Comparison of ENCODE assay signal across 17 cellular contexts in the genomic region with DNA sequence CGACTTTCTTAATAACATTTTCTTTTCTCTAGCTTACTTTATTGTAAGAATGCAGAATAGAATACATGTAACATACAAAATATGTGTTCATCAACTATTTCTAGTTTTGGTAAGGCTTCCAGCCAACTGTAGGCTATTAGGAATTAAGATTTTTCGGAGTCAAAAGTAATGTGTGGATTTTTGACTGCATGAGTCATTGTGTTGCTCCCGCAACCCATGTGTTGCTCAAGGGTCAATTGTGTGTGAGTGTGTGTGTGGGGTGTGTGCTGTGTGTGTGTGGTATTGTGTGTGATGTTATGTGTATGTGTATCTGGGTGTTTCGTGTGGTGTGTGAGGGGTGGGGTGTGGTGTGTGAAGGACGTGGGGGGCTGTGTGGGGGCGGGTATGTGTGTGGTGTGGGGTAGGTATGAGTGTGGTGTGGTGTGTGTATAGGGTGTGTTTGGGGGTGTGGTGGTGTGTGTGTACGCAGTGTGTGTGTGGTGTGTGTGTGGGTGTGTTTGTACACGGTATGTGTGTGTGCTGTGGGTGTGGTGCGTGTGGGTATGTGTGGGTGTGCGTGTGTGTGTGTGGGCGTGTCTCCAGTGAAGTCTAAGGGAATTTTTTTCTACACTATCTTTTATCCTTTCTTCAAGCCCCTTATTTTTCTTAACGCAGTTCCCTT.
DNase-seq lines count a peak whose midpoint lies in the region; FAIRE-seq and TF ChIP-seq lines count a peak whose summit lies in the region.
"Had no signal": no experiment of that assay in that cellular context is flagged by ENCODE, and none has a peak within 500 bp of the region (broad histone marks: within the 10 kb centered on the region; RNA-seq: fewer than 3 reads in every experiment).

No MANE protein-coding gene starts in this region.

- DNase-seq in AG09309 (ENCODE audit: low read depth) = peak; percentile 37
- DNase-seq in H9 = no peak
- no peak for DNase-seq in chondrocyte (ENCODE audit: low spot score)
- DNase-seq in nephron progenitor cell = no peak
- DNase-seq in activated CD4-positive, alpha-beta T cell treated with anti-CD3 and anti-CD28 coated beads, Interleukin-2, amount 10 ng/mL, durations not matched to agents 7 days and 5 days = no peak
- no peak for DNase-seq in type B pancreatic cell (ENCODE audit: extremely low spot score, unreplicated experiment)
- no peak for DNase-seq in COR-L47 (lab: John Stamatoyannopoulos, UW)
- DNase-seq in D721Med (ENCODE audit: insufficient read length, low spot score) = no peak
- DNase-seq: activated T-cell treated with anti-CD3 and anti-CD28 coated beads for 4 hours, adrenal gland, colonic mucosa, NCI-H1417, NCI-H2227 treated with DMSO at 0.1 percent for 48 hours, SHP77, testis had no signal

- no peak overlapping the region for H4K5ac ChIP-seq in H9 (ENCODE audit: insufficient read length, low read depth, low read length)

- no peak overlapping the region for H2AFZ ChIP-seq in H9 (ENCODE audit: low read length)

- H3K36me3 Mint-ChIP-seq in H9 (ENCODE audit: insufficient read depth in 1 of 3, low read depth in 3 of 3) (peaks cover 10 to 24% (median 12%) of the 10 kb centered on the region in 3 experiments), chondrocyte (ENCODE audit: low read depth) (peaks cover 32% of the 10 kb centered on the region), nephron progenitor cell (ENCODE audit: low read depth) (peaks cover 57% of the 10 kb centered on the region), type B pancreatic cell (peaks cover 39% of the 10 kb centered on the region)
- H3K36me3 Mint-ChIP-seq in activated CD4-positive, alpha-beta T cell treated with anti-CD3 and anti-CD28 coated beads, Interleukin-2, amount 10 ng/mL, durations not matched to agents 7 days and 5 days (ENCODE audit: low read depth) = peaks cover 11% of the 10 kb centered on the region

- H2BK5ac ChIP-seq in H9 (ENCODE audit: insufficient read length, low read length) = no peak overlapping the region

- H3K4me3 Mint-ChIP-seq in H9 = no peak overlapping the region
- H3K4me3 Mint-ChIP-seq in chondrocyte (ENCODE audit: unreplicated experiment) = no peak overlapping the region
- H3K4me3 Mint-ChIP-seq in nephron progenitor cell = no peak overlapping the region
- no peak overlapping the region for H3K4me3 Mint-ChIP-seq in activated CD4-positive, alpha-beta T cell treated with anti-CD3 and anti-CD28 coated beads, Interleukin-2, amount 10 ng/mL, durations not matched to agents 7 days and 5 days
- H3K4me3 Mint-ChIP-seq in type B pancreatic cell = no peak overlapping the region

- no peak overlapping the region for H4K91ac ChIP-seq in H9 (ENCODE audit: insufficient read length, low read depth, low read length)

- H3K27ac ChIP-seq in H9 (ENCODE audit: insufficient read length, low read depth, low read length) = no peak overlapping the region
- H3K27ac ChIP-seq: adrenal gland, BLaER1, colonic mucosa, epithelial cell of prostate, testis had no signal

- no peak overlapping the region for H4K8ac ChIP-seq in H9 (replicated peaks; ENCODE audit: insufficient read length, low read depth, low read length)

- H2AK5ac ChIP-seq in H9 (ENCODE audit: insufficient read length, low read length) = no peak overlapping the region

- peak overlapping the region; percentile 76 for H3K18ac ChIP-seq in H9 (ENCODE audit: insufficient read length, low read depth, low read length)

- CTCF ChIA-PET in activated CD4-positive, alpha-beta T cell treated with anti-CD3 and anti-CD28 coated beads, Interleukin-2, amount 10 ng/mL, durations not matched to agents 7 days and 5 days (lab: Charles Lee) = no interaction called here

- no peak overlapping the region for H3K4me2 ChIP-seq in H9 (ENCODE audit: insufficient read depth, insufficient read length, low read length)
- H3K4me2 ChIP-seq: BLaER1 had no signal

- H3K27me3 Mint-ChIP-seq in H9 (ENCODE audit: low read depth) (no peaks in the 10 kb centered on the region), chondrocyte (ENCODE audit: low read depth) (no peaks in the 10 kb centered on the region), nephron progenitor cell (ENCODE audit: low read depth, poor library complexity) (no peaks in the 10 kb centered on the region), type B pancreatic cell (no peaks in the 10 kb centered on the region)
- H3K27me3 Mint-ChIP-seq in activated CD4-positive, alpha-beta T cell treated with anti-CD3 and anti-CD28 coated beads, Interleukin-2, amount 10 ng/mL, durations not matched to agents 7 days and 5 days = no peaks in the 10 kb centered on the region

- H3K27ac Mint-ChIP-seq in H9 = no peak overlapping the region; a peak in 1 of 7 replicates
- H3K27ac Mint-ChIP-seq in chondrocyte (ENCODE audit: unreplicated experiment) = peak overlapping the region; percentile 75
- H3K27ac Mint-ChIP-seq in nephron progenitor cell = peak overlapping the region; percentile 79
- H3K27ac Mint-ChIP-seq in activated CD4-positive, alpha-beta T cell treated with anti-CD3 and anti-CD28 coated beads, Interleukin-2, amount 10 ng/mL, durations not matched to agents 7 days and 5 days = no peak overlapping the region
- H3K27ac Mint-ChIP-seq in type B pancreatic cell = no peak overlapping the region

- peaks cover 5 to 6% of the 10 kb centered on the region in 2 experiments; a peak in 3 of 4 replicates for H3K4me1 Mint-ChIP-seq in H9
- peaks cover 14% of the 10 kb centered on the region for H3K4me1 Mint-ChIP-seq in chondrocyte (ENCODE audit: low read depth)
- H3K4me1 Mint-ChIP-seq in nephron progenitor cell = no peaks in the 10 kb centered on the region
- H3K4me1 Mint-ChIP-seq in activated CD4-positive, alpha-beta T cell treated with anti-CD3 and anti-CD28 coated beads, Interleukin-2, amount 10 ng/mL, durations not matched to agents 7 days and 5 days = no peaks in the 10 kb centered on the region
- H3K4me1 Mint-ChIP-seq in type B pancreatic cell (ENCODE audit: unreplicated experiment) = no peaks in the 10 kb centered on the region

- POLR2A ChIA-PET in activated CD4-positive, alpha-beta T cell treated with anti-CD3 and anti-CD28 coated beads, Interleukin-2, amount 10 ng/mL, durations not matched to agents 7 days and 5 days (lab: Charles Lee) = no interaction called here

- no peak overlapping the region for H3K14ac ChIP-seq in H9 (ENCODE audit: insufficient read depth, low read length)

- no peaks in the 10 kb centered on the region for H4K20me1 ChIP-seq in H9 (ENCODE audit: control insufficient read depth, insufficient read depth, insufficient read length)
- H4K20me1 ChIP-seq: BLaER1 had no signal

- no peak overlapping the region for H3K4me3 ChIP-seq in AG09309 (ENCODE audit: control insufficient read depth, low read depth, low read length)
- H3K4me3 ChIP-seq: adrenal gland, BLaER1, colonic mucosa, testis had no signal

- H2BK15ac ChIP-seq in H9 (ENCODE audit: low read depth, low read length) = no peak overlapping the region

- no peaks in the 10 kb centered on the region for H3K23me2 ChIP-seq in H9 (ENCODE audit: insufficient read length, low read depth, low read length, poor library complexity, severe bottlenecking)

- H3T11ph ChIP-seq in H9 (ENCODE audit: low read length) = no peak overlapping the region

- no peaks in the 10 kb centered on the region for H3K27me3 ChIP-seq in H9 (ENCODE audit: insufficient read depth, low read length)
- H3K27me3 ChIP-seq: adrenal gland, BLaER1, colonic mucosa, testis had no signal

- H3K79me1 ChIP-seq in H9 (ENCODE audit: insufficient read depth, low read depth, low read length, poor library complexity, severe bottlenecking) = no peaks in the 10 kb centered on the region

- no peaks in the 10 kb centered on the region for H3K4me1 ChIP-seq in H9 (ENCODE audit: insufficient read depth, low read length)
- H3K4me1 ChIP-seq: adrenal gland, colonic mucosa, testis had no signal

- H2BK20ac ChIP-seq in H9 (ENCODE audit: low read depth, low read length, poor library complexity, severe bottlenecking) = no peak overlapping the region

- H3K4ac ChIP-seq in H9 (ENCODE audit: low read depth, low read length) = no peak overlapping the region

- H2BK120ac ChIP-seq in H9 (ENCODE audit: low read depth, low read length, poor library complexity, severe bottlenecking) = no peak overlapping the region

- no peak overlapping the region for H3K9ac ChIP-seq in H9 (ENCODE audit: extremely low read depth, insufficient read length, low read length)
- H3K9ac ChIP-seq: BLaER1 had no signal

- FAIRE-seq in D721Med (lab: Jason Lieb, UNC) = no peak

- no peaks in the 10 kb centered on the region for H3K9me3 ChIP-seq in H9 (ENCODE audit: control insufficient read depth, low read depth, low read length)
- H3K9me3 ChIP-seq: adrenal gland, BLaER1, colonic mucosa, testis had no signal

- no peaks in the 10 kb centered on the region for H3K79me2 ChIP-seq in H9 (ENCODE audit: insufficient read depth, low read length)

- H3K56ac ChIP-seq in H9 (ENCODE audit: insufficient read length, low read depth, low read length) = no peak overlapping the region

- H2BK12ac ChIP-seq in H9 (ENCODE audit: insufficient read length, low read depth, low read length) = no peak overlapping the region

- TF ChIP-seq CTCF in AG09309 (IDR thresholded peaks at IDR 0.05; ENCODE audit: control insufficient read depth, insufficient read depth, low read depth, low read length, missing control alignments) (no peak), H9 (conservative IDR thresholded peaks at IDR 0.05) (no peak), chondrocyte (IDR thresholded peaks at IDR 0.05) (no peak), nephron progenitor cell (IDR thresholded peaks at IDR 0.05) (no peak), type B pancreatic cell (conservative IDR thresholded peaks at IDR 0.05) (no peak), D721Med (IDR thresholded peaks at IDR 0.05; ENCODE audit: insufficient read depth, missing control alignments) (no peak)

- H3K23ac ChIP-seq in H9 (ENCODE audit: insufficient read length, low read depth, low read length) = no peak overlapping the region

- no CpG with 5 or more reads among the region's 12 CpGs for WGBS in H9 (ENCODE audit: extremely low coverage, insufficient read length, low lambda C conversion rate)

- H3K9me3 Mint-ChIP-seq in H9 = no peaks in the 10 kb centered on the region; a peak in 1 of 5 replicates
- no peaks in the 10 kb centered on the region for H3K9me3 Mint-ChIP-seq in chondrocyte (ENCODE audit: low read depth)
- peaks cover 4% of the 10 kb centered on the region for H3K9me3 Mint-ChIP-seq in nephron progenitor cell
- no peaks in the 10 kb centered on the region for H3K9me3 Mint-ChIP-seq in activated CD4-positive, alpha-beta T cell treated with anti-CD3 and anti-CD28 coated beads, Interleukin-2, amount 10 ng/mL, durations not matched to agents 7 days and 5 days
- no peaks in the 10 kb centered on the region for H3K9me3 Mint-ChIP-seq in type B pancreatic cell

Comparison
In these comparisons a context has a peak if more than half of its experiments do, and no peak if none do; other contexts are left out.
1. H3K27ac Mint-ChIP-seq: peak in chondrocyte (single experiment) and nephron progenitor cell (single experiment); none in H9 (0 of 3), activated CD4-positive, alpha-beta T cell treated with anti-CD3 and anti-CD28 coated beads, Interleukin-2, amount 10 ng/mL, durations not matched to agents 7 days and 5 days (single experiment) and type B pancreatic cell (single experiment).